In the genomic region with DNA sequence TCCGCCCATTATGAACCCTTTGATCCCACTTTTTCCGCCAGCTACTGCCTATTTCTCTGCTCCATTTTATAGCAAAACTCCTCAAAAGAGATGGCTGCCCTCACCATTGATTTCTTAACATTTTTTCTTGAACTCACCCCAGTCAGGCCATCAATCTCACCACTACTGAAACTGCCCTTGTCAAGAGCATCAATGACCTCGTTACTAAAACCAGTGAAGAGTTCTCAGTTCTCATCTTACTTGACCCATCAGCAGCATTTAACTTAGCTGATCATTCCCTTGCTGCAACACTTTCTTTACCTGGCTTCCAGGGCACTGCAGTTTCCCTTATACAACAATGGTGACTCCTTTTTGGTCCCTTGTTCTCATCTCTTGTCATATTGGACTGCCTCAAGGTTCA, we compare ENCODE assay signal across 34 cellular contexts. TPM values are rescaled to one million over a fixed set of nuclear protein-coding genes. Genes with fewer than 3 reads are reported as not detected.
"Had no signal": no experiment of that assay in that cellular context is flagged by ENCODE, and none has a peak within 500 bp of the region (broad histone marks: within the 10 kb centered on the region; RNA-seq: fewer than 3 reads in every experiment).

No MANE protein-coding gene starts in this region.

- H3K36me3 ChIP-seq: brain microvascular endothelial cell had no signal

- H3K4me1 Mint-ChIP-seq: activated B cell treated with CpG ODN at 0.5 μM for 24 hours had no signal

- H3K27ac Mint-ChIP-seq: activated B cell treated with CpG ODN at 0.5 μM for 24 hours; activated CD8-positive, alpha-beta T cell treated with anti-CD3 and anti-CD28 coated beads for 36 hours; activated naive CD8-positive, alpha-beta T cell; activated naive CD8-positive, alpha-beta T cell treated with anti-CD3 and anti-CD28 coated beads, Interleukin-2, amount 50 U/mL, for 24 hours; activated T-cell treated with anti-CD3 and anti-CD28 coated beads, Interleukin-2, amount 50 U/mL, for 24 hours; activated T-helper 1 cell treated with anti-CD3 and anti-CD28 coated beads, Interleukin-12 subunit alpha, Interleukin-12 subunit beta, Interleukin-2, Interleukin-4 antibody, amounts not matched to agents 30 ng/mL and 10 ng/mL and 1 ng/mL, durations not matched to agents 14 hours and 24 hours and 36 hours had no signal

- H3K9ac ChIP-seq: KMS-11 had no signal

- H3K4me2 ChIP-seq: KMS-11, PC-9 had no signal

- H3K27ac ChIP-seq: brain microvascular endothelial cell, KMS-11, PC-9, RWPE1, VCaP had no signal

- DNase-seq: activated B cell treated with CpG ODN at 0.5 μM for 24 hours; activated CD4-positive, alpha-beta T cell treated with anti-CD3 and anti-CD28 coated beads for 48 hours; activated CD4-positive, alpha-beta T cell treated with anti-CD3 and anti-CD28 coated beads, Interleukin-2, amount 50 U/mL, for 4 hours; activated CD4-positive, CD25-positive, alpha-beta regulatory T cell treated with anti-CD3 and anti-CD28 coated beads, Interleukin-2, amount 50 U/mL, for 72 hours; activated CD8-positive, alpha-beta T cell treated with anti-CD3 and anti-CD28 coated beads for 36 hours; activated effector memory CD4-positive, alpha-beta T cell treated with Interleukin-2 at 50 U/mL for 16 hours; activated naive CD8-positive, alpha-beta T cell treated with anti-CD3 and anti-CD28 coated beads, Interleukin-2, amount 50 U/mL, for 24 hours; activated T-cell treated with anti-CD3 and anti-CD28 coated beads, Interleukin-2, amount 50 U/mL, for 24 hours; aorta; brain microvascular endothelial cell; central memory CD4-positive, alpha-beta T cell; MV-4-11; NCI-H1092; NCI-H1436 treated with DMSO at 0.1 percent for 48 hours; NCI-H187; NCI-H2029 treated with DMSO at 0.1 percent for 48 hours; NCI-H2107; NCI-H2171; NCI-H510A; NCI-H526; NCI-H748 treated with DMSO at 0.1 percent for 48 hours; PC-9; SW 1271; T-helper 1 cell; T-helper 2 cell; T-helper 9 cell had no signal

- H2AFZ ChIP-seq: PC-9 had no signal

- H3K27me3 ChIP-seq: brain microvascular endothelial cell had no signal

- H3K4me3 ChIP-seq: PC-9 had no signal

- H3K27me3 Mint-ChIP-seq: activated B cell treated with CpG ODN at 0.5 μM for 24 hours had no signal

- ATAC-seq: activated CD8-positive, alpha-beta T cell treated with anti-CD3 and anti-CD28 coated beads for 36 hours; activated naive CD8-positive, alpha-beta T cell treated with anti-CD3 and anti-CD28 coated beads, Interleukin-2, amount 50 U/mL, for 24 hours; Right ventricle myocardium inferior had no signal

- H3K4me3 Mint-ChIP-seq: activated B cell treated with CpG ODN at 0.5 μM for 24 hours; activated CD8-positive, alpha-beta T cell treated with anti-CD3 and anti-CD28 coated beads for 36 hours; activated naive CD8-positive, alpha-beta T cell; activated naive CD8-positive, alpha-beta T cell treated with anti-CD3 and anti-CD28 coated beads, Interleukin-2, amount 50 U/mL, for 24 hours; activated T-cell treated with anti-CD3 and anti-CD28 coated beads, Interleukin-2, amount 50 U/mL, for 24 hours; activated T-helper 1 cell treated with anti-CD3 and anti-CD28 coated beads, Interleukin-12 subunit alpha, Interleukin-12 subunit beta, Interleukin-2, Interleukin-4 antibody, amounts not matched to agents 30 ng/mL and 10 ng/mL and 1 ng/mL, durations not matched to agents 14 hours and 24 hours and 36 hours had no signal

RNA-seq across cellular contexts. Expression of a gene that starts 35.2 kb away (rescaled TPM):
- total RNA-seq: activated B cell treated with CpG ODN at 0.5 μM for 24 hours, cerebellum, OCI-LY7, PC-9 had no signal
- polyA plus RNA-seq: aorta had no signal
